Comparison of ENCODE assay signal across 8 cellular contexts in the genomic region with DNA sequence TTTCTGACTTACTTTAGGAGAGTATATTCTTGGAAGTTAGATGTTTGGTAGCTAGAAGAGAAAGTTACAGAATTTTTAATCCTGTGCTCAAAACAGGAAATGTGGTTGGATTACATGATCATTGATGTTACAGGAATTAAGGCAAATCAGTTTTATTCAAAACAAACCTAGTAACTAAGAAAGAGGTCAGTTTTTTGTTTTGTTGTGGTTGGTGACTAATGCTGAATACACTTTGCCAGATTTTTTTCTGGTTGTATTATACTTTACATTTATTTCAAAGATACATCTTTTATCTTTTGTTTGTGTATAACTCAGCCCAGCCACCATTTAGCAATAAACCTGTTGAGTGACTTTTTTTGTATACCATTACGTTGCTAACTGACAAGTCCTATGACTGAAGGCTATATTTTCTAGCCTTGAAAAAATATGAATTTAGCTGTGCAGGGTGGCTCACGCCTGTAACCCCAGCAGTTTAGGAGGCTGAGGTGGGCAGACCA.
DNase-seq lines count a peak whose midpoint lies in the region; ATAC-seq and TF ChIP-seq lines count a peak whose summit lies in the region.

No MANE protein-coding gene starts in this region.

- H3K9me3 ChIP-seq in SJSA1 (replicated peaks) (no peaks in the 10 kb centered on the region), psoas muscle (no peaks in the 10 kb centered on the region)

- H3K4me3 ChIP-seq in SJSA1 = no peak overlapping the region
- no peak overlapping the region for H3K4me3 ChIP-seq in psoas muscle

- no peaks in the 10 kb centered on the region for H3K27me3 ChIP-seq in SJSA1 (replicated peaks)
- H3K27me3 ChIP-seq in psoas muscle (ENCODE audit: insufficient read depth in 3 of 3, low read length in 2 of 3) = no peaks in the 10 kb centered on the region

- H3K4me3 Mint-ChIP-seq in endothelial cell (ENCODE audit: unreplicated experiment) = no peak overlapping the region
- no peak overlapping the region for H3K4me3 Mint-ChIP-seq in glutamatergic neuron (ENCODE audit: unreplicated experiment)

- no peak overlapping the region for H3K27ac Mint-ChIP-seq in endothelial cell (ENCODE audit: unreplicated experiment)
- H3K27ac Mint-ChIP-seq in glutamatergic neuron (ENCODE audit: unreplicated experiment) = no peak overlapping the region

- peak overlapping the region; percentile 59 for H3K27ac ChIP-seq in SJSA1
- peak overlapping the region; percentile 86 for H3K27ac ChIP-seq in psoas muscle

- no peaks in the 10 kb centered on the region for H3K4me1 Mint-ChIP-seq in endothelial cell (ENCODE audit: unreplicated experiment)
- H3K4me1 Mint-ChIP-seq in glutamatergic neuron (ENCODE audit: low read depth, unreplicated experiment) = peaks cover 10% of the 10 kb centered on the region

- peaks cover 31% of the 10 kb centered on the region for H3K4me1 ChIP-seq in SJSA1 (replicated peaks)
- peaks cover 72% of the 10 kb centered on the region for H3K4me1 ChIP-seq in psoas muscle

- H3K27me3 Mint-ChIP-seq in endothelial cell (ENCODE audit: unreplicated experiment) = peaks cover 3% of the 10 kb centered on the region
- H3K27me3 Mint-ChIP-seq in glutamatergic neuron (ENCODE audit: unreplicated experiment) = no peaks in the 10 kb centered on the region

- H3K9me3 Mint-ChIP-seq in endothelial cell (ENCODE audit: unreplicated experiment) (no peaks in the 10 kb centered on the region), glutamatergic neuron (ENCODE audit: unreplicated experiment) (no peaks in the 10 kb centered on the region)

- DNase-seq in Caki2 (ENCODE audit: low read depth) (peak; percentile 63), SJSA1 (ENCODE audit: low read depth in 1 of 2, low spot score in 2 of 2) (peak in 1 of 2 experiments; percentile 77), psoas muscle (no peak), endothelial cell (ENCODE audit: low spot score) (no peak), glutamatergic neuron (no peak), NCI-H526 treated with DMSO at 0.1 percent for 48 hours (lab: John Stamatoyannopoulos, UW) (no peak)
- DNase-seq in stimulated activated CD4-positive, alpha-beta T cell treated with anti-CD3 and anti-CD28 coated beads, Interleukin-4, amount 100 ng/mL, for 1 hour = no peak

- 61 to 89% (median 81%) methylated on average over 2 of the region's 2 CpGs for WGBS in psoas muscle, 3 donors

- peak; percentile 69 for ATAC-seq in esophagus mucosa
- no peak for ATAC-seq in psoas muscle

- peaks cover 23% of the 10 kb centered on the region for H3K36me3 ChIP-seq in SJSA1
- peaks cover 0 to 24% of the 10 kb centered on the region in 2 donors for H3K36me3 ChIP-seq in psoas muscle (ENCODE audit: insufficient read depth in 1 of 2, low read depth in 1 of 2)

- in situ Hi-C loops in Caki2 (cut with HindIII; ENCODE audit: low pct_unique_long_range_greater_than_20kb, low sequenced_read_pairs) = no loop called here

- intact Hi-C loops in psoas muscle (cut with DNase I) = no loop called here

- TF ChIP-seq CTCF in psoas muscle (IDR thresholded peaks at IDR 0.05) = no peak
- no peak for TF ChIP-seq CTCF in endothelial cell (IDR thresholded peaks at IDR 0.05; ENCODE audit: unreplicated experiment)
- TF ChIP-seq CTCF in glutamatergic neuron (IDR thresholded peaks at IDR 0.05; ENCODE audit: partially characterized antibody, unreplicated experiment) = no peak

- H3K36me3 Mint-ChIP-seq in endothelial cell (ENCODE audit: low read depth, unreplicated experiment) (peaks cover under 1% of the 10 kb centered on the region), glutamatergic neuron (ENCODE audit: unreplicated experiment) (no peaks in the 10 kb centered on the region)
